In the genomic region with DNA sequence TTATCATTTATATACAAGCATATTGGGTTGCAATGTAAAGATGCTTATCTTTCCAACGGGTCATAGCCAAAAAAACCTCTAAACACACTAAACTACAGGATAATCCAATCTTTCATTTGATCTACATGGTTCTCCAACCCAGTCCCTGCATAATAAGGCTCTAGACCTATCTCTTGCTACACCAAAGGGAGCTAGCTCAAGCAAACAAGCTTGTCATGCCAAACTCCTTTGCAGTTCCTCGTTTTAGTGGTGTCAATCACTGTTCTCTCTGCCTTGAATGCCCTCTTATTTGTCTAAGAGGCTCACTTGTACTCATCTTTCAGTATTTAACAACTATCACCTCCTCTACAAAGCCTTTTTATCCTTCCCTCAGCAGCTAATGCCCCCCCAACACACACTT, we compare ENCODE assay signal across 1 cellular context.
TF ChIP-seq lines count a peak whose summit lies in the region.

No MANE protein-coding gene starts in this region.

TF ChIP-seq in K562, 482 proteins besides CTCF, POLR2A, EP300 and RAD21 (continued from another document):
- no peak for TF ChIP-seq ARID4B (CRISPR knock-in tag; IDR thresholded peaks at IDR 0.05)
- no peak for TF ChIP-seq PREB (CRISPR knock-in tag; IDR thresholded peaks at IDR 0.05)
- TF ChIP-seq RBM17 (IDR thresholded peaks at IDR 0.05; ENCODE audit: borderline replicate concordance, low read depth, low read length) = no peak
- TF ChIP-seq HDAC6 (IDR thresholded peaks at IDR 0.05; ENCODE audit: low read depth, low read length) = no peak
- TF ChIP-seq MEIS2 (IDR thresholded peaks at IDR 0.05; ENCODE audit: partially characterized antibody) = peak; percentile 58
- TF ChIP-seq, protein P1, sequence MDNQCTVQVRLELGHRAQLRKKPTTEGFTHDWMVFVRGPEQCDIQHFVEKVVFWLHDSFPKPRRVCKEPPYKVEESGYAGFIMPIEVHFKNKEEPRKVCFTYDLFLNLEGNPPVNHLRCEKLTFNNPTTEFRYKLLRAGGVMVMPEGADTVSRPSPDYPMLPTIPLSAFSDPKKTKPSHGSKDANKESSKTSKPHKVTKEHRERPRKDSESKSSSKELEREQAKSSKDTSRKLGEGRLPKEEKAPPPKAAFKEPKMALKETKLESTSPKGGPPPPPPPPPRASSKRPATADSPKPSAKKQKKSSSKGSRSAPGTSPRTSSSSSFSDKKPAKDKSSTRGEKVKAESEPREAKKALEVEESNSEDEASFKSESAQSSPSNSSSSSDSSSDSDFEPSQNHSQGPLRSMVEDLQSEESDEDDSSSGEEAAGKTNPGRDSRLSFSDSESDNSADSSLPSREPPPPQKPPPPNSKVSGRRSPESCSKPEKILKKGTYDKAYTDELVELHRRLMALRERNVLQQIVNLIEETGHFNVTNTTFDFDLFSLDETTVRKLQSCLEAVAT (IDR thresholded peaks at IDR 0.05) = no peak
- TF ChIP-seq MCM2 (IDR thresholded peaks at IDR 0.05; ENCODE audit: low read depth) = no peak
- no peak for TF ChIP-seq EWSR1 (IDR thresholded peaks at IDR 0.05; ENCODE audit: borderline replicate concordance, low read depth, partially characterized antibody)
- TF ChIP-seq, protein P2, sequence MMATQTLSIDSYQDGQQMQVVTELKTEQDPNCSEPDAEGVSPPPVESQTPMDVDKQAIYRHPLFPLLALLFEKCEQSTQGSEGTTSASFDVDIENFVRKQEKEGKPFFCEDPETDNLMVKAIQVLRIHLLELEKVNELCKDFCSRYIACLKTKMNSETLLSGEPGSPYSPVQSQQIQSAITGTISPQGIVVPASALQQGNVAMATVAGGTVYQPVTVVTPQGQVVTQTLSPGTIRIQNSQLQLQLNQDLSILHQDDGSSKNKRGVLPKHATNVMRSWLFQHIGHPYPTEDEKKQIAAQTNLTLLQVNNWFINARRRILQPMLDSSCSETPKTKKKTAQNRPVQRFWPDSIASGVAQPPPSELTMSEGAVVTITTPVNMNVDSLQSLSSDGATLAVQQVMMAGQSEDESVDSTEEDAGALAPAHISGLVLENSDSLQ (IDR thresholded peaks at IDR 0.05) = peak; percentile 94
- TF ChIP-seq SPI1 (IDR thresholded peaks at IDR 0.05; ENCODE audit: borderline replicate concordance, low read depth, low read length) = peak; percentile 81; the same call in 1 of the 2 replicates
- no peak for TF ChIP-seq CTBP1 (IDR thresholded peaks at IDR 0.05; ENCODE audit: borderline replicate concordance)
- TF ChIP-seq DNMT1 (IDR thresholded peaks at IDR 0.05) = no peak
- no peak for TF ChIP-seq ZBTB43 (CRISPR knock-in tag; IDR thresholded peaks at IDR 0.05)
- no peak for TF ChIP-seq ELK1 (CRISPR knock-in tag; IDR thresholded peaks at IDR 0.05)
- TF ChIP-seq ELF2 (CRISPR knock-in tag; IDR thresholded peaks at IDR 0.05) = no peak
- no peak for TF ChIP-seq ZNF668 (CRISPR knock-in tag; IDR thresholded peaks at IDR 0.05)
- no peak for TF ChIP-seq ZNF217 (CRISPR knock-in tag; IDR thresholded peaks at IDR 0.05)
- no peak for TF ChIP-seq HOMEZ (CRISPR knock-in tag; IDR thresholded peaks at IDR 0.05)
- no peak for TF ChIP-seq OTX1 (CRISPR knock-in tag; IDR thresholded peaks at IDR 0.05)
- no peak for TF ChIP-seq ZSCAN29 (IDR thresholded peaks at IDR 0.05)
- TF ChIP-seq ZNF3 (CRISPR knock-in tag; IDR thresholded peaks at IDR 0.05) = no peak
- TF ChIP-seq ZNF280B (CRISPR knock-in tag; IDR thresholded peaks at IDR 0.05) = no peak
- no peak for TF ChIP-seq ZNF57 (CRISPR knock-in tag; IDR thresholded peaks at IDR 0.05)
- TF ChIP-seq LCOR (CRISPR knock-in tag; IDR thresholded peaks at IDR 0.05) = no peak
- TF ChIP-seq SIN3A (IDR thresholded peaks at IDR 0.05; ENCODE audit: borderline replicate concordance in 2 of 2, control insufficient read depth in 1 of 2, low read depth in 2 of 2, low read length in 2 of 2) = no peak
- TF ChIP-seq HNRNPH1 (optimal IDR thresholded peaks at IDR 0.05; ENCODE audit: low read depth, low read length) = no peak
- no peak for TF ChIP-seq ZNF551 (CRISPR knock-in tag; IDR thresholded peaks at IDR 0.05)
- TF ChIP-seq ZNF24 (IDR thresholded peaks at IDR 0.05) = no peak
TF ChIP-seq in K562: peak in this region for 4.
